In the genomic region with DNA sequence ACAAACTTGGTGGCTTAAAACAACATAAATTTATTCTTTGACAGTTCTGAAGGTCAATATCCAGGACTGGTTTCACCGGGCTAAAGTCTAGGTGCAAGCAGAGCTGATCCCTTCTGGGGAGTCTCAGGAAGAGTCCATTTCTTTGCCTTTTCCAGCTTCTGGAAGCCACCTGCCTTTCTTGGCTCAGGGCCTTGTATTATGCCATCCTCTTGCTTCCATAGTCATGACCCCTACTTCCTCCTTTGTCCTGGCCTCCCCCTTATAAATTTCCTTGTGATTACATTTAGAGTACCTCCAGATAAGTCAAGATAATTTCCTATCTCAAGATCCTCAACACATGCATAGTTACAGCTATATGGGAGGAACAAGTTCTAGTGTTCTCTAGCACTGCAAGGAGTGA, we compare ENCODE assay signal across 12 cellular contexts.
"Had no signal": no experiment of that assay in that cellular context is flagged by ENCODE, and none has a peak within 500 bp of the region (broad histone marks: within the 10 kb centered on the region; RNA-seq: fewer than 3 reads in every experiment).

No MANE protein-coding gene starts in this region.

- H3K4me3 ChIP-seq: cardiac muscle cell, lower lobe of right lung, neural progenitor cell, ovary, sigmoid colon, spleen had no signal

- H3K9me3 ChIP-seq: lower lobe of right lung, ovary, sigmoid colon had no signal

- H3K9ac ChIP-seq: neural progenitor cell had no signal

- H3K4me2 ChIP-seq: neural progenitor cell had no signal

- DNase-seq: activated CD4-positive, alpha-beta memory T cell treated with anti-CD3 and anti-CD28 coated beads, Interleukin-2, amount 10 ng/mL, durations not matched to agents 7 days and 5 days; activated CD4-positive, alpha-beta T cell treated with anti-CD3 and anti-CD28 coated beads for 4 hours; activated naive CD4-positive, alpha-beta T cell treated with anti-CD3 and anti-CD28 coated beads, Interleukin-2, amount 10 ng/mL, durations not matched to agents 7 days and 5 days; activated T-cell treated with anti-CD3 and anti-CD28 coated beads, Interleukin-2, amount 50 U/mL, for 24 hours; lower lobe of right lung; ovary; sigmoid colon; spleen; stimulated activated naive CD8-positive, alpha-beta T cell treated with anti-CD3 and anti-CD28 coated beads, Interleukin-15, amount 100 ng/mL, for 72 hours; T-helper 17 cell had no signal

- H3K27ac ChIP-seq: cardiac muscle cell, lower lobe of right lung, neural progenitor cell, ovary, sigmoid colon, spleen had no signal

- H3K27me3 ChIP-seq: cardiac muscle cell, neural progenitor cell, ovary, sigmoid colon, spleen had no signal

- H2AFZ ChIP-seq: neural progenitor cell had no signal

- H3K36me3 ChIP-seq: cardiac muscle cell, lower lobe of right lung, neural progenitor cell, ovary, sigmoid colon, spleen had no signal

- H3K4me1 ChIP-seq: lower lobe of right lung, sigmoid colon, spleen had no signal
